In genomic region chr10:73131295-73131694, GRCh38 we compare ENCODE assay signal across 1 cellular context.
TF ChIP-seq lines count a peak whose summit lies in the region.

No MANE protein-coding gene starts in this region.

TF ChIP-seq in IMR-90, 13 proteins besides CTCF, POLR2A, EP300 and RAD21:
- TF ChIP-seq MAFK (IDR thresholded peaks at IDR 0.05; ENCODE audit: low read depth, low read length) (no peak), FOS (IDR thresholded peaks at IDR 0.05; ENCODE audit: low read depth, low read length) (no peak), SMC3 (IDR thresholded peaks at IDR 0.05; ENCODE audit: low read depth, low read length) (no peak)
- TF ChIP-seq, protein P1, sequence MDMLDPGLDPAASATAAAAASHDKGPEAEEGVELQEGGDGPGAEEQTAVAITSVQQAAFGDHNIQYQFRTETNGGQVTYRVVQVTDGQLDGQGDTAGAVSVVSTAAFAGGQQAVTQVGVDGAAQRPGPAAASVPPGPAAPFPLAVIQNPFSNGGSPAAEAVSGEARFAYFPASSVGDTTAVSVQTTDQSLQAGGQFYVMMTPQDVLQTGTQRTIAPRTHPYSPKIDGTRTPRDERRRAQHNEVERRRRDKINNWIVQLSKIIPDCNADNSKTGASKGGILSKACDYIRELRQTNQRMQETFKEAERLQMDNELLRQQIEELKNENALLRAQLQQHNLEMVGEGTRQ (IDR thresholded peaks at IDR 0.05; ENCODE audit: low read depth, low read length), result no peak
